Comparison of ENCODE assay signal across 8 cellular contexts in genomic region chr3:149581681-149582349, GRCh38.
DNase-seq lines count a peak whose midpoint lies in the region; ATAC-seq and TF ChIP-seq lines count a peak whose summit lies in the region.

No MANE protein-coding gene starts in this region.

- no peaks in the 10 kb centered on the region for H3K27me3 ChIP-seq in SJCRH30
- no peaks in the 10 kb centered on the region for H3K27me3 ChIP-seq in CD8-positive, alpha-beta memory T cell (ENCODE audit: insufficient read depth, low read length, poor library complexity, severe bottlenecking)

- no peaks in the 10 kb centered on the region for H3K9me3 ChIP-seq in SJCRH30 (replicated peaks)
- H3K9me3 ChIP-seq in CD8-positive, alpha-beta memory T cell (ENCODE audit: low read length) = no peaks in the 10 kb centered on the region

- H3K4me3 Mint-ChIP-seq in glutamatergic neuron (ENCODE audit: unreplicated experiment) = no peak overlapping the region
- peak overlapping the region in 3 of 7 donors; percentile 20 to 75 (median 31) for H3K4me3 Mint-ChIP-seq in CD8-positive, alpha-beta memory T cell

- peak overlapping the region; percentile 82 for H3K27ac ChIP-seq in SJCRH30
- no peak overlapping the region for H3K27ac ChIP-seq in CD8-positive, alpha-beta memory T cell (ENCODE audit: low read depth, low read length)

- no peak for TF ChIP-seq CTCF in glutamatergic neuron (IDR thresholded peaks at IDR 0.05; ENCODE audit: partially characterized antibody, unreplicated experiment)

- H3K36me3 ChIP-seq in SJCRH30 = no peaks in the 10 kb centered on the region
- no peaks in the 10 kb centered on the region for H3K36me3 ChIP-seq in CD8-positive, alpha-beta memory T cell (ENCODE audit: insufficient read depth, low read length)

- CTCF ChIA-PET in CD8-positive, alpha-beta memory T cell (lab: Charles Lee) = interaction anchor here (1.4 to 5.1 kb wide), 3 partner anchors 11 to 171 kb away, joined by 3 to 26 read pairs (median 6); no protein-coding TSS in a partner anchor

- peaks cover 49% of the 10 kb centered on the region for H3K4me1 ChIP-seq in SJCRH30
- H3K4me1 ChIP-seq in CD8-positive, alpha-beta memory T cell (ENCODE audit: insufficient read depth, low read length) = no peaks in the 10 kb centered on the region

- H3K4me1 Mint-ChIP-seq in glutamatergic neuron (ENCODE audit: low read depth, unreplicated experiment) = peaks cover 8% of the 10 kb centered on the region
- peaks cover 17 to 47% (median 39%) of the 10 kb centered on the region in 3 donors for H3K4me1 Mint-ChIP-seq in CD8-positive, alpha-beta memory T cell

- H3K36me3 Mint-ChIP-seq in glutamatergic neuron (ENCODE audit: unreplicated experiment) = no peaks in the 10 kb centered on the region
- H3K36me3 Mint-ChIP-seq in CD8-positive, alpha-beta memory T cell = no peaks in the 10 kb centered on the region

- POLR2A ChIA-PET in CD8-positive, alpha-beta memory T cell (lab: Charles Lee) = no interaction called here

- peak; percentile 27 for ATAC-seq in GM19463 (IDR thresholded peaks at IDR 0.05; ENCODE audit: unreplicated experiment)
- ATAC-seq in HG03571 (IDR thresholded peaks at IDR 0.05; ENCODE audit: unreplicated experiment) = no peak

- H3K27me3 Mint-ChIP-seq in glutamatergic neuron (ENCODE audit: unreplicated experiment) = no peaks in the 10 kb centered on the region
- H3K27me3 Mint-ChIP-seq in CD8-positive, alpha-beta memory T cell = peaks cover 5 to 10% of the 10 kb centered on the region in 2 donors

- no peak overlapping the region for H3K27ac Mint-ChIP-seq in glutamatergic neuron (ENCODE audit: unreplicated experiment)
- peak overlapping the region in 2 of 8 donors; percentile 14 to 54 for H3K27ac Mint-ChIP-seq in CD8-positive, alpha-beta memory T cell

- no peaks in the 10 kb centered on the region for H3K9me3 Mint-ChIP-seq in glutamatergic neuron (ENCODE audit: unreplicated experiment)
- H3K9me3 Mint-ChIP-seq in CD8-positive, alpha-beta memory T cell = no peaks in the 10 kb centered on the region

- no peak overlapping the region for H3K4me3 ChIP-seq in SJCRH30
- no peak overlapping the region for H3K4me3 ChIP-seq in skeletal muscle cell (ENCODE audit: low read depth, low read length)
- H3K4me3 ChIP-seq in CD8-positive, alpha-beta memory T cell (ENCODE audit: low read length) = no peak overlapping the region

- DNase-seq in SJCRH30 (peak; percentile 96 to 98), glutamatergic neuron (peak; percentile 17), skeletal muscle cell (ENCODE audit: low read depth) (peak; percentile 86), ecto neural progenitor cell (ENCODE audit: low spot score) (no peak), cerebellar cortex (ENCODE audit: low spot score) (no peak)
- no peak for DNase-seq in CD8-positive, alpha-beta memory T cell

Comparison
In these comparisons a context has a peak if more than half of its experiments do, and no peak if none do; other contexts are left out.
1. DNase-seq: peak in SJCRH30 (2 of 2), glutamatergic neuron (single experiment) and skeletal muscle cell (single experiment); none in CD8-positive, alpha-beta memory T cell (0 of 5), ecto neural progenitor cell (single experiment) and cerebellar cortex (single experiment).